In the genomic region with DNA sequence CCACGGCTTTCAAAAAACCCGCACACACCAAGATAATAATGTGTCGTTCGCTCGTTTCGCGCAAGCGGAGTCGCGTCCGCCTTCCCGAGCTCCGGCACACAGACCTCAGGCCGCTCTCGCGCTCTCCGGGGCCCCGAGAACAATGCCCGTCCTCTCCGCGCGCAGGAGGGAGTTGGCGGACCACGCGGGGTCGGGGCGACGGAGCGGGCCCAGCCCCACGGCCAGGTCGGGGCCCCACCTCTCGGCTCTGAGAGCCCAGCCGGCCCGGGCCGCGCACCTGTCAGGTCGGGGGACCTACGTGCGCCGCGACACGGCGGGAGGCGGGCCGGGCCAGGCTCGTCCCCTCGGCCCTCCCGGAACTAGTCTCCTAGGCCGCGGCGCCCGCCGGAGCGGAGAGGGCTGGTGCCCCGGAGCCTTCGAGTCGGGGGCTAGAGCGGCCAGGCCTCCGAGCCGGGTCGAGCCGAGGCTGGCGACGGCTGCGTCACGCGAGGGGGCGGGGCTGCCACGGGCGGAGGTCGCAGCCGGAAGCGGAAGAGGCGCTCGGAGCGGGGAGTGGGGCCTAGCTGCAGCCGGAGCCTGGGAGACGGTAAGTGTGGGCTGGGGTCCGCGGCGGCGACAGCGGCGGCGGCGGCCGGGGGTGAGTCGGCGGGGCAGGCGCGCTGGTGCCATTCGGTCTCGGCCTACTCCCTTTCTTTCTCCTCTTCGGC, we compare ENCODE assay signal across 8 cellular contexts. TPM values are rescaled to one million over a fixed set of nuclear protein-coding genes. Genes with fewer than 3 reads are reported as not detected.
DNase-seq lines count a peak whose midpoint lies in the region; ATAC-seq, FAIRE-seq and TF ChIP-seq lines count a peak whose summit lies in the region.

A gene (plus strand): TSS at position 524 of the 707 bp plus-strand sequence. CDS start 3,361 bp downstream, outside the sequence.

- POLR2A ChIA-PET in endothelial cell of umbilical vein (lab: Charles Lee) = interaction anchor here (0.7 to 1.2 kb wide), 2 partner anchors 18 to 69 kb away, joined by 3 to 4 read pairs; no protein-coding TSS in a partner anchor

- intact Hi-C loops in endothelial cell of umbilical vein (cut with micrococcal nuclease) = loop anchor here (1.0 to 2.0 kb wide), 5 partner anchors 17 to 155 kb away; a partner anchor contains a TSS

- H2AFZ ChIP-seq in OCI-LY3 (ENCODE audit: low read depth, low read length) (peak within 1 kb of the TSS; percentile 24; the same call in 1 of the 2 replicates), endothelial cell of umbilical vein (ENCODE audit: low read depth, low read length) (peak within 1 kb of the TSS; percentile 31)

- H3K9me3 ChIP-seq in OCI-LY3 (ENCODE audit: insufficient read depth, low read length) = no peaks in the 10 kb centered on the region
- no peaks in the 10 kb centered on the region for H3K9me3 ChIP-seq in endothelial cell of umbilical vein (replicated peaks; ENCODE audit: control insufficient read depth, insufficient read depth, low read length)

- ATAC-seq in GM21515 (IDR thresholded peaks at IDR 0.05; ENCODE audit: unreplicated experiment) = peak; percentile 80

- H3K79me2 ChIP-seq in OCI-LY3 (ENCODE audit: low read length) = peaks cover 49% of the 10 kb centered on the region
- peaks cover 42% of the 10 kb centered on the region for H3K79me2 ChIP-seq in endothelial cell of umbilical vein (ENCODE audit: control insufficient read depth, insufficient read depth, low read length)

- H3K4me1 ChIP-seq in OCI-LY3 (ENCODE audit: low read length) (peaks cover 19% of the 10 kb centered on the region), endothelial cell of umbilical vein (ENCODE audit: control insufficient read depth, extremely low read depth, insufficient read depth, low read length) (peaks cover 9% of the 10 kb centered on the region)

- H3K27me3 ChIP-seq in OCI-LY3 (ENCODE audit: low read depth, low read length) = no peaks in the 10 kb centered on the region
- no peaks in the 10 kb centered on the region for H3K27me3 ChIP-seq in endothelial cell of umbilical vein (ENCODE audit: control insufficient read depth in 2 of 2, insufficient read depth in 2 of 2, low read length in 2 of 2)

- peak; percentile 98 for DNase-seq in D341Med (ENCODE audit: low spot score)
- peak; percentile 99 for DNase-seq in HuH-7.5 (ENCODE audit: low spot score)
- peak; percentile 99 for DNase-seq in activated CD8-positive, alpha-beta memory T cell treated with anti-CD3 and anti-CD28 coated beads, Interleukin-2, amount 50 U/mL, for 48 hours
- peak; percentile 89 for DNase-seq in endothelial cell of umbilical vein (ENCODE audit: low read depth, low spot score)
- DNase-seq in middle frontal gyrus (ENCODE audit: extremely low spot score, low spot score) = peak; percentile 92
- peak; percentile 95 to 98 for DNase-seq in stimulated activated CD8-positive, alpha-beta memory T cell treated with anti-CD3 and anti-CD28 coated beads, Interleukin-2, amount 100 ng/mL, for 48 hours (ENCODE audit: low read depth in 2 of 2)

- H3K9me1 ChIP-seq in endothelial cell of umbilical vein (replicated peaks; ENCODE audit: control insufficient read depth, extremely low read depth, insufficient read depth, low read length) = no peaks in the 10 kb centered on the region

- peak within 1 kb of the TSS; percentile 86 for H3K27ac ChIP-seq in OCI-LY3 (ENCODE audit: low read length)
- H3K27ac ChIP-seq in endothelial cell of umbilical vein (ENCODE audit: insufficient read depth, low read depth, low read length) = peak within 1 kb of the TSS; percentile 88

- dilution Hi-C loops in endothelial cell of umbilical vein (cut with MboI; ENCODE audit: extremely low pct_ligation_motif_present, low sequenced_read_pairs) = no loop called here

- BruUV-seq in endothelial cell of umbilical vein (replicated peaks; lab: Mats Ljungman, UMichigan) = TSS peak; percentile 77

- H3K4me2 ChIP-seq in OCI-LY3 (ENCODE audit: low read length) = peak within 1 kb of the TSS; percentile 84
- peak within 1 kb of the TSS; percentile 78 for H3K4me2 ChIP-seq in endothelial cell of umbilical vein (ENCODE audit: insufficient read depth, low read length)

- H4K20me1 ChIP-seq in OCI-LY3 (ENCODE audit: insufficient read depth, low read length) (peaks cover 38% of the 10 kb centered on the region), endothelial cell of umbilical vein (replicated peaks; ENCODE audit: control insufficient read depth, extremely low read depth, insufficient read depth, low read length) (peaks cover 6% of the 10 kb centered on the region)

- no peak for TF ChIP-seq CTCF in OCI-LY3 (IDR thresholded peaks at IDR 0.05; ENCODE audit: low read depth, low read length)
- no peak for TF ChIP-seq CTCF in endothelial cell of umbilical vein (IDR thresholded peaks at IDR 0.05; ENCODE audit: extremely low read depth in 1 of 2, insufficient read depth in 1 of 2, low read depth in 1 of 2, low read length in 2 of 2)

- peak; percentile 77 for TF ChIP-seq POLR2A in endothelial cell of umbilical vein (IDR thresholded peaks at IDR 0.05; ENCODE audit: low read depth, low read length)

- H3K9ac ChIP-seq in OCI-LY3 (ENCODE audit: low read length) = peak within 1 kb of the TSS; percentile 91
- H3K9ac ChIP-seq in endothelial cell of umbilical vein (replicated peaks; ENCODE audit: extremely low read depth, insufficient read depth, low read length) = peak within 1 kb of the TSS; percentile 98

- CTCF ChIA-PET in endothelial cell of umbilical vein (lab: Charles Lee) = interaction anchor here (0.8 to 4.0 kb wide), 4 partner anchors 14 to 155 kb away, joined by 3 to 24 read pairs (median 5); no protein-coding TSS in a partner anchor

- H3K4me3 ChIP-seq in OCI-LY3 (ENCODE audit: low read length) = peak within 1 kb of the TSS; percentile 93
- H3K4me3 ChIP-seq in endothelial cell of umbilical vein (replicated peaks in 1 of 3; ENCODE audit: insufficient read depth in 1 of 3, low read depth in 1 of 3, low read length in 3 of 3) = peak within 1 kb of the TSS; percentile 91 to 93 (median 93)

- peak; percentile 55 for FAIRE-seq in endothelial cell of umbilical vein (lab: Jason Lieb, UNC)

- peaks cover 19% of the 10 kb centered on the region for H3K36me3 ChIP-seq in OCI-LY3 (replicated peaks; ENCODE audit: low read depth, low read length)
- peaks cover 4 to 13% of the 10 kb centered on the region in 2 experiments for H3K36me3 ChIP-seq in endothelial cell of umbilical vein (ENCODE audit: control insufficient read depth in 2 of 2, extremely low read depth in 1 of 2, insufficient read depth in 2 of 2, low read length in 2 of 2)

TF ChIP-seq in endothelial cell of umbilical vein, 7 proteins besides CTCF, POLR2A, EP300 and RAD21:
- TF ChIP-seq EZH2 (IDR thresholded peaks at IDR 0.05; ENCODE audit: borderline replicate concordance, low read depth, low read length, severe bottlenecking) (no peak), GATA2 (IDR thresholded peaks at IDR 0.05; ENCODE audit: insufficient read depth, insufficient read length, low read depth, low read length) (no peak), MYC (IDR thresholded peaks at IDR 0.05; ENCODE audit: low read depth, low read length) (no peak), JUN (IDR thresholded peaks at IDR 0.05; ENCODE audit: borderline replicate concordance, insufficient read depth, insufficient read length, low read depth) (no peak), POLR2AphosphoS5 (IDR thresholded peaks at IDR 0.05; ENCODE audit: insufficient read depth, low read depth, low read length) (peak; percentile 90), FOS (IDR thresholded peaks at IDR 0.05; ENCODE audit: borderline replicate concordance, insufficient read depth, low read length) (no peak)
- TF ChIP-seq, protein P1, sequence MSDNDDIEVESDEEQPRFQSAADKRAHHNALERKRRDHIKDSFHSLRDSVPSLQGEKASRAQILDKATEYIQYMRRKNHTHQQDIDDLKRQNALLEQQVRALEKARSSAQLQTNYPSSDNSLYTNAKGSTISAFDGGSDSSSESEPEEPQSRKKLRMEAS (IDR thresholded peaks at IDR 0.05; ENCODE audit: insufficient read depth, insufficient read length) = no peak

RNA-seq across cellular contexts. Expression of the gene that starts here (rescaled TPM):
- 69.2 and 75.5 TPM in 2 replicates for total RNA-seq in endothelial cell of umbilical vein
- 97.9 and 121 TPM in 2 replicates for polyA plus RNA-seq in endothelial cell of umbilical vein
- 64.8 and 71.4 TPM in 2 replicates for polyA plus RNA-seq in endothelial cell of umbilical vein (2011; cell fraction: cytosol; rRNA removed)
- polyA plus RNA-seq in endothelial cell of umbilical vein (2011; cell fraction: nucleus; rRNA removed) = 248 and 285 TPM in 2 replicates
- 36.7 and 55.9 TPM in 2 replicates for polyA plus RNA-seq in endothelial cell of umbilical vein (2012)
- 112 and 115 TPM in 2 replicates for polyA minus RNA-seq in endothelial cell of umbilical vein
- 28.9 TPM for polyA minus RNA-seq in endothelial cell of umbilical vein (2011; cell fraction: cytosol; rRNA and poly(A)+ RNA removed)
- polyA minus RNA-seq in endothelial cell of umbilical vein (2011; cell fraction: nucleus; rRNA and poly(A)+ RNA removed) = 110 and 160 TPM in 2 replicates

Comparison
In these comparisons a context has a peak if more than half of its experiments do, and no peak if none do; other contexts are left out.
1. Peak in every context shown above with its lines: DNase-seq, ATAC-seq, H3K4me3 ChIP-seq and H3K27ac ChIP-seq.